In genomic region chr10:99430451-99431189, GRCh38 we compare ENCODE assay signal across 8 cellular contexts. TPM values are rescaled to one million over a fixed set of nuclear protein-coding genes. Genes with fewer than 3 reads are reported as not detected.
DNase-seq lines count a peak whose midpoint lies in the region; ATAC-seq and TF ChIP-seq lines count a peak whose summit lies in the region.

Gene GOT1 (minus strand): TSS chr10:99430624. CDS start chr10:99430565, 59 bp downstream.

- H3K4me3 ChIP-seq in left ventricle myocardium inferior (peak within 1 kb of the TSS; percentile 87), urinary bladder (ENCODE audit: low read depth, low read length) (peak within 1 kb of the TSS; percentile 64)

- H3K36me3 ChIP-seq in left ventricle myocardium inferior = peaks cover 4% of the 10 kb centered on the region
- H3K36me3 ChIP-seq in urinary bladder (ENCODE audit: insufficient read depth) = no peaks in the 10 kb centered on the region

- no peaks in the 10 kb centered on the region for H3K27me3 ChIP-seq in left ventricle myocardium inferior (ENCODE audit: low read depth)

- no peaks in the 10 kb centered on the region for H3K9me3 ChIP-seq in left ventricle myocardium inferior (replicated peaks)

- no peaks in the 10 kb centered on the region for H3K9me3 Mint-ChIP-seq in progenitor cell of endocrine pancreas (ENCODE audit: low read depth)

- TF ChIP-seq CTCF in left ventricle myocardium inferior (IDR thresholded peaks at IDR 0.05; ENCODE audit: borderline replicate concordance) (no peak), progenitor cell of endocrine pancreas (IDR thresholded peaks at IDR 0.05; ENCODE audit: unreplicated experiment) (no peak)

- DNase-seq in NCI-H187 (lab: John Stamatoyannopoulos, UW) (peak; percentile 61 to 92), T-helper 2 cell (peak; percentile 83 to 98 (median 90)), left ventricle myocardium inferior (peak; percentile 93), progenitor cell of endocrine pancreas (ENCODE audit: low spot score, unreplicated experiment) (peak; percentile 92)

- intact Hi-C loops in left ventricle myocardium inferior (cut with micrococcal nuclease) = no loop called here

- WGBS in urinary bladder = under 1% methylated on average over 59 of the region's 59 CpGs

- H3K4me1 Mint-ChIP-seq in progenitor cell of endocrine pancreas (ENCODE audit: low read depth) = peaks cover 23% of the 10 kb centered on the region

- H3K27ac Mint-ChIP-seq in progenitor cell of endocrine pancreas = peak within 1 kb of the TSS; percentile 98

- H3K27ac ChIP-seq in angular gyrus (ENCODE audit: low read depth, low read length) = peak within 1 kb of the TSS; percentile 96
- H3K27ac ChIP-seq in left ventricle myocardium inferior (replicated peaks) = peak within 1 kb of the TSS; percentile 97
- peak within 1 kb of the TSS; percentile 84 for H3K27ac ChIP-seq in urinary bladder (ENCODE audit: low read depth)

- no peaks in the 10 kb centered on the region for H3K27me3 Mint-ChIP-seq in progenitor cell of endocrine pancreas

- H3K4me3 Mint-ChIP-seq in progenitor cell of endocrine pancreas (ENCODE audit: low read depth) = peak within 1 kb of the TSS; percentile 90

- H3K36me3 Mint-ChIP-seq in progenitor cell of endocrine pancreas (ENCODE audit: insufficient read depth) = no peaks in the 10 kb centered on the region

- H3K4me1 ChIP-seq in left ventricle myocardium inferior = peaks cover 69% of the 10 kb centered on the region
- H3K4me1 ChIP-seq in urinary bladder (ENCODE audit: insufficient read depth) = no peaks in the 10 kb centered on the region

- ATAC-seq in GM18498 (IDR thresholded peaks at IDR 0.05; ENCODE audit: unreplicated experiment) = peak; percentile 96
- peak; percentile 96 for ATAC-seq in HG02938 (IDR thresholded peaks at IDR 0.05; ENCODE audit: unreplicated experiment)

RNA-seq across cellular contexts. Expression of gene GOT1, which starts in this region (rescaled TPM):
- total RNA-seq in left ventricle myocardium inferior (609 TPM), progenitor cell of endocrine pancreas (23.7 and 26.9 TPM in 2 replicates), urinary bladder (11.6 TPM)
- polyA plus RNA-seq in urinary bladder = 23.2 TPM

Comparison
In these comparisons a context has a peak if more than half of its experiments do, and no peak if none do; other contexts are left out.
1. Peak in every context shown above with its lines: DNase-seq, ATAC-seq, H3K4me3 ChIP-seq and H3K27ac ChIP-seq.
2. RNA of gene GOT1 (total RNA-seq): 609 TPM in left ventricle myocardium inferior (single experiment); 23.7 to 26.9 TPM in progenitor cell of endocrine pancreas and 11.6 TPM in urinary bladder (single experiment); every median in the first group is over 10 times any median in the second.